16 cellular contexts compared by ENCODE assay signal in genomic region chr5:172446336-172447051, GRCh38. TPM values are rescaled to one million over a fixed set of nuclear protein-coding genes. Genes with fewer than 3 reads are reported as not detected.
DNase-seq lines count a peak whose midpoint lies in the region; ATAC-seq and TF ChIP-seq lines count a peak whose summit lies in the region.
"Had no signal": no experiment of that assay in that cellular context is flagged by ENCODE, and none has a peak within 500 bp of the region (broad histone marks: within the 10 kb centered on the region; RNA-seq: fewer than 3 reads in every experiment).

No MANE protein-coding gene starts in this region.

- H3K36me3 ChIP-seq in esophagus squamous epithelium = no peaks in the 10 kb centered on the region
- peaks cover 2% of the 10 kb centered on the region for H3K36me3 ChIP-seq in H7 (replicated peaks; ENCODE audit: control insufficient read depth, insufficient read depth, low read length)

- peak overlapping the region; percentile 61 for H3K27ac Mint-ChIP-seq in mesothelial cell of epicardium
- H3K27ac Mint-ChIP-seq: activated T-cell treated with anti-CD3 and anti-CD28 coated beads, Interleukin-2, amount 50 U/mL, for 72 hours had no signal

- POLR2A ChIA-PET in RWPE1 (lab: Yijun Ruan, JAX; ENCODE audit: low non-redundant PET) = no interaction called here

- 12 to 27% methylated on average over 11 of the region's 16 CpGs for WGBS in esophagus squamous epithelium, 2 donors

- H3K27ac ChIP-seq in RWPE1 (peak overlapping the region; percentile 16), esophagus squamous epithelium (peak overlapping the region; percentile 9 to 70 (median 62)), substantia nigra (ENCODE audit: low read depth, low read length, poor library complexity, severe bottlenecking) (peak overlapping the region; percentile 36)

- no peak for TF ChIP-seq POLR2A in esophagus squamous epithelium (IDR thresholded peaks at IDR 0.05)

- no peak for DNase-seq in RWPE1 (ENCODE audit: low spot score)
- no peak for DNase-seq in esophagus squamous epithelium (lab: John Stamatoyannopoulos, UW)
- no peak for DNase-seq in mesothelial cell of epicardium (ENCODE audit: low spot score in 2 of 2, unreplicated experiment in 2 of 2)
- peak in 3 of 49 donors; percentile 36 to 65 (median 43) for DNase-seq in substantia nigra (lab: John Stamatoyannopoulos, UW)
- no peak for DNase-seq in H7
- DNase-seq in foreskin fibroblast = no peak
- no peak for DNase-seq in AG08395 (ENCODE audit: low spot score)
- DNase-seq: activated CD4-positive, alpha-beta T cell treated with anti-CD3 and anti-CD28 coated beads, Interleukin-2, amount 50 U/mL, for 1 hour; activated T-cell treated with anti-CD3 and anti-CD28 coated beads, Interleukin-2, amount 50 U/mL, for 72 hours; AML-193; effector CD8-positive, alpha-beta T cell; NCI-H2081 treated with DMSO at 0.1 percent for 48 hours; NCI-H82; T-helper 9 cell had no signal

- H3K27me3 Mint-ChIP-seq in mesothelial cell of epicardium (ENCODE audit: low read depth) = no peaks in the 10 kb centered on the region

- no peaks in the 10 kb centered on the region for H3K9me3 Mint-ChIP-seq in mesothelial cell of epicardium
- H3K9me3 Mint-ChIP-seq: activated T-cell treated with anti-CD3 and anti-CD28 coated beads, Interleukin-2, amount 50 U/mL, for 72 hours; neural crest cell had no signal

- peak overlapping the region in 2 of 4 donors; percentile 1 to 24 for H3K4me3 ChIP-seq in esophagus squamous epithelium
- no peak overlapping the region for H3K4me3 ChIP-seq in H7 (ENCODE audit: insufficient read depth, low read depth, low read length)
- H3K4me3 ChIP-seq in foreskin fibroblast (ENCODE audit: low read depth in 1 of 2, low read length in 2 of 2) = no peak overlapping the region

- H3K4me1 Mint-ChIP-seq in mesothelial cell of epicardium = peaks cover 31% of the 10 kb centered on the region

- CTCF ChIA-PET in RWPE1 (lab: Yijun Ruan, JAX) = interaction anchor here (0.6 to 0.7 kb wide), 3 partner anchors 40 to 1741 kb away, joined by 3 to 4 read pairs (median 4); no protein-coding TSS in a partner anchor

- H3K4me3 Mint-ChIP-seq in mesothelial cell of epicardium = no peak overlapping the region
- H3K4me3 Mint-ChIP-seq: activated T-cell treated with anti-CD3 and anti-CD28 coated beads, Interleukin-2, amount 50 U/mL, for 72 hours; neural crest cell had no signal

- H3K36me3 Mint-ChIP-seq in mesothelial cell of epicardium = peaks cover 5% of the 10 kb centered on the region

- H3K27me3 ChIP-seq in esophagus squamous epithelium = no peaks in the 10 kb centered on the region
- no peaks in the 10 kb centered on the region for H3K27me3 ChIP-seq in H7 (ENCODE audit: control insufficient read depth, insufficient read depth, low read length)

- ATAC-seq in GM18520 (IDR thresholded peaks at IDR 0.05; ENCODE audit: unreplicated experiment) = no peak
- ATAC-seq: activated T-cell treated with anti-CD3 and anti-CD28 coated beads, Interleukin-2, amount 50 U/mL, for 72 hours had no signal

- H3K4me1 ChIP-seq in esophagus squamous epithelium = peaks cover 34 to 89% (median 54%) of the 10 kb centered on the region in 3 donors

- H3K9me3 ChIP-seq in esophagus squamous epithelium = no peaks in the 10 kb centered on the region

- intact Hi-C loops in esophagus squamous epithelium (cut with DNase I) = no loop called here

- no peak for TF ChIP-seq CTCF in RWPE1 (conservative IDR thresholded peaks at IDR 0.05; ENCODE audit: low read depth)
- TF ChIP-seq CTCF in esophagus squamous epithelium (IDR thresholded peaks at IDR 0.05) = no peak
- TF ChIP-seq CTCF in mesothelial cell of epicardium (IDR thresholded peaks at IDR 0.05; ENCODE audit: unreplicated experiment) = no peak
- TF ChIP-seq CTCF in foreskin fibroblast (IDR thresholded peaks at IDR 0.05; ENCODE audit: low read depth, low read length) = no peak

RNA-seq across cellular contexts. Expression of gene SH3PXD2B, which starts 7.8 kb away (rescaled TPM):
- total RNA-seq in esophagus squamous epithelium = 10 to 100 TPM in 3 of 4 donors, 1 to 10 TPM in 1; 7.1 to 22.1 (median 13.8) TPM
- 68.9 to 74.4 TPM (median 71.4 TPM) in 3 replicates for total RNA-seq in mesothelial cell of epicardium
- 36.7 and 47.7 TPM in 2 replicates for total RNA-seq in H7 (2014; rRNA removed; shearing (Covaris generic))
